23 cellular contexts compared by ENCODE assay signal in genomic region chr2:174171686-174172445, GRCh38.
"Had no signal": no experiment of that assay in that cellular context is flagged by ENCODE, and none has a peak within 500 bp of the region (broad histone marks: within the 10 kb centered on the region; RNA-seq: fewer than 3 reads in every experiment).

No MANE protein-coding gene starts in this region.

- ATAC-seq: activated CD8-positive, alpha-beta memory T cell treated with anti-CD3 and anti-CD28 coated beads, Interleukin-2, amount 10 ng/mL, durations not matched to agents 7 days and 5 days had no signal

- H3K4me3 ChIP-seq: cardiac muscle cell, Peyer's patch, SJCRH30 had no signal

- DNase-seq: activated CD4-positive, alpha-beta T cell treated with anti-CD3 and anti-CD28 coated beads for 48 hours; activated CD4-positive, alpha-beta T cell treated with anti-CD3 and anti-CD28 coated beads, Interleukin-2, amount 50 U/mL, for 48 hours; activated CD4-positive, CD25-positive, alpha-beta regulatory T cell treated with anti-CD3 and anti-CD28 coated beads, Interleukin-2, amount 50 U/mL, for 72 hours; activated CD8-positive, alpha-beta memory T cell treated with anti-CD3 and anti-CD28 coated beads, Interleukin-2, amount 10 ng/mL, durations not matched to agents 7 days and 5 days; activated effector memory CD4-positive, alpha-beta T cell treated with anti-CD3 and anti-CD28 coated beads, Interleukin-2, amount 50 U/mL, for 16 hours; activated naive CD4-positive, alpha-beta T cell treated with anti-CD3 and anti-CD28 coated beads, Interleukin-2, amount 10 ng/mL, durations not matched to agents 7 days and 5 days; activated naive CD8-positive, alpha-beta T cell treated with anti-CD3 and anti-CD28 coated beads for 36 hours; activated T-cell treated with anti-CD3 and anti-CD28 coated beads, Interleukin-2, amount 50 U/mL, for 24 hours; brain microvascular endothelial cell; NCI-H1048; NCI-H1436; NCI-H1694 treated with DMSO at 0.1 percent for 48 hours; NCI-H2081; NCI-H510A treated with DMSO at 0.1 percent for 48 hours; NCI-H69; NK-92 treated with Interleukin-12 subunit alpha and Interleukin-12 subunit beta, amount 100 ng/mL, for 24 hours; Peyer's patch; Right ventricle myocardium superior; SJCRH30; SK-N-SH; T-helper 1 cell had no signal

- H3K9ac ChIP-seq: SK-N-SH had no signal

- H3K27me3 ChIP-seq: brain microvascular endothelial cell, cardiac muscle cell, Peyer's patch, SJCRH30 had no signal

- H3K4me1 ChIP-seq: Peyer's patch, SJCRH30 had no signal

- H3K27ac ChIP-seq: brain microvascular endothelial cell, cardiac muscle cell, Peyer's patch, RWPE1, SJCRH30 had no signal

- H3K4me2 ChIP-seq: SK-N-SH had no signal

- H3K36me3 ChIP-seq: brain microvascular endothelial cell, cardiac muscle cell, Peyer's patch had no signal
